1 cellular context compared by ENCODE assay signal in genomic region chr1:222712253-222713090, GRCh38.
TF ChIP-seq lines count a peak whose summit lies in the region.

TSS of gene AIDA (minus strand) at chr1:222712491. CDS start at chr1:222712317, 174 bp downstream.
TSS of gene BROX (plus strand) at chr1:222712564. CDS start at chr1:222715700, 3,136 bp downstream.

TF ChIP-seq in GM12878, 131 proteins besides CTCF, POLR2A, EP300 and RAD21 (continued from another document and continues in another):
- TF ChIP-seq TCF3 (IDR thresholded peaks at IDR 0.05; ENCODE audit: borderline replicate concordance, insufficient read depth, low read depth, low read length) (no peak; the same call in 1 of the 2 replicates), ZZZ3 (IDR thresholded peaks at IDR 0.05; ENCODE audit: control insufficient read depth, insufficient read length, low read depth) (no peak), SP1 (IDR thresholded peaks at IDR 0.05; ENCODE audit: low read depth, low read length) (peak; percentile 5), PRDM15 (CRISPR knock-in tag; IDR thresholded peaks at IDR 0.05) (peak; percentile 94), NFYA (IDR thresholded peaks at IDR 0.05; ENCODE audit: borderline replicate concordance, low read depth, low read length) (no peak), ATF2 (IDR thresholded peaks at IDR 0.05; ENCODE audit: low read length) (no peak), JUND (IDR thresholded peaks at IDR 0.05; ENCODE audit: low read depth, low read length) (no peak), POLR2AphosphoS2 (IDR thresholded peaks at IDR 0.05; ENCODE audit: low read depth, low read length) (no peak), YY1 (IDR thresholded peaks at IDR 0.05; ENCODE audit: low read depth, low read length) (peak; percentile 100), SREBF2 (IDR thresholded peaks at IDR 0.05; ENCODE audit: low read length) (no peak), PKNOX1 (IDR thresholded peaks at IDR 0.05) (no peak), ZNF384 (IDR thresholded peaks at IDR 0.05; ENCODE audit: borderline replicate concordance, low read depth, low read length) (no peak), HCFC1 (IDR thresholded peaks at IDR 0.05; ENCODE audit: low read length) (peak; percentile 86), FOXM1 (IDR thresholded peaks at IDR 0.05; ENCODE audit: low read depth, low read length) (no peak), HDAC6 (IDR thresholded peaks at IDR 0.05; ENCODE audit: unreplicated experiment) (no peak), RUNX3 (IDR thresholded peaks at IDR 0.05; ENCODE audit: low read length) (no peak; the same call in 1 of the 2 replicates), CEBPZ (IDR thresholded peaks at IDR 0.05; ENCODE audit: low read depth, low read length) (no peak), E2F8 (IDR thresholded peaks at IDR 0.05; ENCODE audit: low read depth, partially characterized antibody) (peak; percentile 99), CHD2 (IDR thresholded peaks at IDR 0.05; ENCODE audit: borderline replicate concordance, low read depth, low read length) (no peak), FOXK2 (IDR thresholded peaks at IDR 0.05) (peak; percentile 10; the same call in 1 of the 2 replicates), BCL11A (IDR thresholded peaks at IDR 0.05; ENCODE audit: low read depth, low read length) (no peak), PML (IDR thresholded peaks at IDR 0.05; ENCODE audit: low read length) (no peak; the same call in 1 of the 2 replicates), SIN3A (IDR thresholded peaks at IDR 0.05; ENCODE audit: low read depth, low read length) (no peak), ZNF592 (IDR thresholded peaks at IDR 0.05) (peak; percentile 80), HSF1 (IDR thresholded peaks at IDR 0.05; ENCODE audit: low read depth, low read length) (no peak), CREB1 (IDR thresholded peaks at IDR 0.05; ENCODE audit: low read depth) (no peak), BRCA1 (IDR thresholded peaks at IDR 0.05; ENCODE audit: low read depth, low read length) (no peak), HDGF (IDR thresholded peaks at IDR 0.05) (no peak), ELK1 (IDR thresholded peaks at IDR 0.05; ENCODE audit: low read depth, low read length) (no peak)
